In genomic region chr19:13178291-13178690, GRCh38 we compare ENCODE assay signal across 6 cellular contexts. TPM values are rescaled to one million over a fixed set of nuclear protein-coding genes. Genes with fewer than 3 reads are reported as not detected.
DNase-seq lines count a peak whose midpoint lies in the region; TF ChIP-seq lines count a peak whose summit lies in the region.
"Not testable (repeated sequence)": the region's sequence is repeated elsewhere in the genome, so short reads cannot be mapped to it uniquely, and the experiment has no call there.

No MANE protein-coding gene starts in this region.

- not testable (repeated sequence) for H3K14ac ChIP-seq in mesenchymal stem cell (ENCODE audit: low read length in 2 of 2)

- H4K20me1 ChIP-seq in Karpas-422 (ENCODE audit: insufficient read depth, low read depth, low read length); osteoblast (ENCODE audit: insufficient read depth, low read length): not testable (repeated sequence)

- not testable (repeated sequence) for H3K18ac ChIP-seq in mesenchymal stem cell (ENCODE audit: low read depth in 1 of 2, low read length in 2 of 2)

- POLR2A ChIA-PET in activated CD4-positive, alpha-beta T cell treated with anti-CD3 and anti-CD28 coated beads, Interleukin-2, amount 10 ng/mL, durations not matched to agents 7 days and 5 days (lab: Charles Lee), result interaction anchor here (1.0 kb wide), 1 partner anchor 24 kb away, joined by 6 read pairs; no protein-coding TSS in a partner anchor

- peaks cover 30% of the 10 kb centered on the region for H3K4me1 Mint-ChIP-seq in activated CD4-positive, alpha-beta T cell treated with anti-CD3 and anti-CD28 coated beads, Interleukin-2, amount 10 ng/mL, durations not matched to agents 7 days and 5 days
- H3K4me1 Mint-ChIP-seq in activated naive CD4-positive, alpha-beta T cell treated with anti-CD3 and anti-CD28 coated beads, Interleukin-2, amount 10 ng/mL, durations not matched to agents 7 days and 5 days, result peaks cover 34% of the 10 kb centered on the region
- peaks cover 37% of the 10 kb centered on the region for H3K4me1 Mint-ChIP-seq in activated naive CD8-positive, alpha-beta T cell (ENCODE audit: low read depth)

- H3K36me3 ChIP-seq in Karpas-422 (ENCODE audit: insufficient read depth, low read length); mesenchymal stem cell (ENCODE audit: control insufficient read depth in 1 of 2, insufficient read depth in 2 of 2, low read depth in 1 of 2, low read length in 2 of 2); osteoblast (ENCODE audit: insufficient read depth, low read length): not testable (repeated sequence)

- H2BK120ac ChIP-seq in mesenchymal stem cell (ENCODE audit: low read depth, low read length), result peak overlapping the region; percentile 19

- H3K9me3 Mint-ChIP-seq in activated CD4-positive, alpha-beta T cell treated with anti-CD3 and anti-CD28 coated beads, Interleukin-2, amount 10 ng/mL, durations not matched to agents 7 days and 5 days; activated naive CD4-positive, alpha-beta T cell treated with anti-CD3 and anti-CD28 coated beads, Interleukin-2, amount 10 ng/mL, durations not matched to agents 7 days and 5 days; activated naive CD8-positive, alpha-beta T cell (ENCODE audit: low read depth): not testable (repeated sequence)

- H3K79me1 ChIP-seq in mesenchymal stem cell (replicated peaks; ENCODE audit: low read length, poor library complexity, severe bottlenecking), result not testable (repeated sequence)

- not testable (repeated sequence) for H2AK5ac ChIP-seq in mesenchymal stem cell (ENCODE audit: low read length, severe bottlenecking)

- H3K23ac ChIP-seq in mesenchymal stem cell (ENCODE audit: low read length in 2 of 2), result not testable (repeated sequence)

- H2BK5ac ChIP-seq in mesenchymal stem cell (ENCODE audit: low read depth, low read length, poor library complexity, severe bottlenecking), result not testable (repeated sequence)

- H3K4me1 ChIP-seq in Karpas-422 (ENCODE audit: low read length), result not testable (repeated sequence)
- H3K4me1 ChIP-seq in mesenchymal stem cell (ENCODE audit: control insufficient read depth, insufficient read depth, low read depth, low read length), result peaks cover 10% of the 10 kb centered on the region
- peaks cover 15% of the 10 kb centered on the region for H3K4me1 ChIP-seq in osteoblast (ENCODE audit: insufficient read depth, low read length)

- DNase-seq in Karpas-422, result peak; percentile 6
- DNase-seq in activated CD4-positive, alpha-beta T cell treated with anti-CD3 and anti-CD28 coated beads, Interleukin-2, amount 10 ng/mL, durations not matched to agents 7 days and 5 days; activated naive CD4-positive, alpha-beta T cell treated with anti-CD3 and anti-CD28 coated beads, Interleukin-2, amount 10 ng/mL, durations not matched to agents 7 days and 5 days; mesenchymal stem cell: not testable (repeated sequence)
- peak; percentile 42 for DNase-seq in osteoblast (ENCODE audit: insufficient read length, low spot score, missing footprints)

- H3K4me3 Mint-ChIP-seq in activated CD4-positive, alpha-beta T cell treated with anti-CD3 and anti-CD28 coated beads, Interleukin-2, amount 10 ng/mL, durations not matched to agents 7 days and 5 days; activated naive CD4-positive, alpha-beta T cell treated with anti-CD3 and anti-CD28 coated beads, Interleukin-2, amount 10 ng/mL, durations not matched to agents 7 days and 5 days; activated naive CD8-positive, alpha-beta T cell: not testable (repeated sequence)

- 98% methylated on average over 10 of the region's 10 CpGs for WGBS in mesenchymal stem cell

- not testable (repeated sequence) for H3K4me2 ChIP-seq in Karpas-422 (ENCODE audit: low read depth, low read length, poor library complexity, severe bottlenecking); mesenchymal stem cell (ENCODE audit: low read length, poor library complexity, severe bottlenecking); osteoblast (ENCODE audit: insufficient read depth, low read length)

- H3K9me3 ChIP-seq in Karpas-422 (ENCODE audit: low read length); mesenchymal stem cell (ENCODE audit: control insufficient read depth, low read length); osteoblast (ENCODE audit: low read depth, low read length): not testable (repeated sequence)

- H3K9me2 ChIP-seq in Karpas-422 (replicated peaks; ENCODE audit: insufficient read depth, low read length), result not testable (repeated sequence)

- CTCF ChIA-PET in activated CD4-positive, alpha-beta T cell treated with anti-CD3 and anti-CD28 coated beads, Interleukin-2, amount 10 ng/mL, durations not matched to agents 7 days and 5 days (lab: Charles Lee), result interaction anchor here (0.6 to 1.3 kb wide), 2 partner anchors 8 to 201 kb away, joined by 3 to 6 read pairs; no protein-coding TSS in a partner anchor
- CTCF ChIA-PET in activated naive CD4-positive, alpha-beta T cell treated with anti-CD3 and anti-CD28 coated beads, Interleukin-2, amount 10 ng/mL, durations not matched to agents 7 days and 5 days (lab: Charles Lee), result interaction anchor here (0.8 kb wide), 1 partner anchor 21 kb away, joined by 3 read pairs; no protein-coding TSS in a partner anchor

- not testable (repeated sequence) for H3K27me3 ChIP-seq in Karpas-422 (ENCODE audit: low read length); mesenchymal stem cell (ENCODE audit: control insufficient read depth in 1 of 2, insufficient read depth in 1 of 2, low read length in 2 of 2); osteoblast (ENCODE audit: insufficient read depth, low read length)

- H3K27ac ChIP-seq in Karpas-422 (ENCODE audit: low read length); mesenchymal stem cell (ENCODE audit: low read length, poor library complexity, severe bottlenecking); osteoblast (ENCODE audit: low read depth, low read length): not testable (repeated sequence)

- peak overlapping the region; percentile 36 for H3K27ac Mint-ChIP-seq in activated CD4-positive, alpha-beta T cell treated with anti-CD3 and anti-CD28 coated beads, Interleukin-2, amount 10 ng/mL, durations not matched to agents 7 days and 5 days
- peak overlapping the region; percentile 21 for H3K27ac Mint-ChIP-seq in activated naive CD4-positive, alpha-beta T cell treated with anti-CD3 and anti-CD28 coated beads, Interleukin-2, amount 10 ng/mL, durations not matched to agents 7 days and 5 days
- H3K27ac Mint-ChIP-seq in activated naive CD8-positive, alpha-beta T cell, result peak overlapping the region; percentile 58

- H2BK12ac ChIP-seq in mesenchymal stem cell (ENCODE audit: low read length in 2 of 2), result not testable (repeated sequence)

- H3K9ac ChIP-seq in Karpas-422 (ENCODE audit: low read length); mesenchymal stem cell (ENCODE audit: low read length): not testable (repeated sequence)

- H3K79me2 ChIP-seq in Karpas-422 (ENCODE audit: low read length); osteoblast (ENCODE audit: insufficient read depth, low read length): not testable (repeated sequence)

- not testable (repeated sequence) for H3K27me3 Mint-ChIP-seq in activated CD4-positive, alpha-beta T cell treated with anti-CD3 and anti-CD28 coated beads, Interleukin-2, amount 10 ng/mL, durations not matched to agents 7 days and 5 days; activated naive CD4-positive, alpha-beta T cell treated with anti-CD3 and anti-CD28 coated beads, Interleukin-2, amount 10 ng/mL, durations not matched to agents 7 days and 5 days; activated naive CD8-positive, alpha-beta T cell

- not testable (repeated sequence) for H3K4ac ChIP-seq in mesenchymal stem cell (ENCODE audit: low read depth in 1 of 2, low read length in 2 of 2)

- H3K4me3 ChIP-seq in Karpas-422 (ENCODE audit: low read length); mesenchymal stem cell (ENCODE audit: insufficient read depth in 1 of 2, low read depth in 1 of 2, low read length in 2 of 2); osteoblast (ENCODE audit: insufficient read depth, low read length): not testable (repeated sequence)

- H3K36me3 Mint-ChIP-seq in activated CD4-positive, alpha-beta T cell treated with anti-CD3 and anti-CD28 coated beads, Interleukin-2, amount 10 ng/mL, durations not matched to agents 7 days and 5 days (ENCODE audit: low read depth); activated naive CD4-positive, alpha-beta T cell treated with anti-CD3 and anti-CD28 coated beads, Interleukin-2, amount 10 ng/mL, durations not matched to agents 7 days and 5 days; activated naive CD8-positive, alpha-beta T cell: not testable (repeated sequence)

- H4K91ac ChIP-seq in mesenchymal stem cell (ENCODE audit: low read length), result not testable (repeated sequence)

- H4K8ac ChIP-seq in mesenchymal stem cell (ENCODE audit: low read length), result not testable (repeated sequence)

- peak overlapping the region; percentile 67 for H2BK15ac ChIP-seq in mesenchymal stem cell (ENCODE audit: low read depth, poor library complexity, severe bottlenecking)

- not testable (repeated sequence) for H2AFZ ChIP-seq in Karpas-422 (ENCODE audit: low read length); mesenchymal stem cell (ENCODE audit: low read depth, low read length); osteoblast (ENCODE audit: low read length)

- TF ChIP-seq CTCF in osteoblast (IDR thresholded peaks at IDR 0.05; ENCODE audit: extremely low read depth, low read depth, low read length), result not testable (repeated sequence)

RNA-seq across cellular contexts. Expression of gene IER2, which starts 28.1 kb away (rescaled TPM):
- 7.3 and 15.9 TPM in 2 replicates for total RNA-seq in Karpas-422 (2014; rRNA removed; shearing (Covaris generic); ENCODE audit: low replicate concordance)
- total RNA-seq in activated CD4-positive, alpha-beta T cell treated with anti-CD3 and anti-CD28 coated beads, Interleukin-2, amount 10 ng/mL, durations not matched to agents 7 days and 5 days, result 100 to 1,000 TPM; 167 to 188 TPM
- 135 TPM for polyA plus RNA-seq in mesenchymal stem cell (2013, experiment 1 of 2)
- 129 TPM for polyA plus RNA-seq in mesenchymal stem cell (2013, experiment 2 of 2)
- total RNA-seq in osteoblast, result 14.8 and 15.9 TPM in 2 replicates

RNA-seq across cellular contexts. Expression of gene STX10, which starts 28.1 kb away (rescaled TPM):
- total RNA-seq in Karpas-422 (2014; rRNA removed; shearing (Covaris generic); ENCODE audit: low replicate concordance), result 47.0 and 103 TPM in 2 replicates
- 10 to 100 TPM; 62.3 to 65.0 TPM for total RNA-seq in activated CD4-positive, alpha-beta T cell treated with anti-CD3 and anti-CD28 coated beads, Interleukin-2, amount 10 ng/mL, durations not matched to agents 7 days and 5 days
- 50.2 TPM for polyA plus RNA-seq in mesenchymal stem cell (2013, experiment 1 of 2)
- 53.2 TPM for polyA plus RNA-seq in mesenchymal stem cell (2013, experiment 2 of 2)
- total RNA-seq in osteoblast, result 78.4 and 81.1 TPM in 2 replicates
